In genomic region chr14:21352587-21352986, GRCh38 we compare ENCODE assay signal across 11 cellular contexts. TPM values are rescaled to one million over a fixed set of nuclear protein-coding genes. Genes with fewer than 3 reads are reported as not detected.
DNase-seq lines count a peak whose midpoint lies in the region; ATAC-seq and TF ChIP-seq lines count a peak whose summit lies in the region.
"Had no signal": no experiment of that assay in that cellular context is flagged by ENCODE, and none has a peak within 500 bp of the region (broad histone marks: within the 10 kb centered on the region; RNA-seq: fewer than 3 reads in every experiment).

No MANE protein-coding gene starts in this region.

- H3K9me3 ChIP-seq in OCI-LY3 (ENCODE audit: insufficient read depth, low read length) (no peaks in the 10 kb centered on the region), left lung (no peaks in the 10 kb centered on the region), ascending aorta (no peaks in the 10 kb centered on the region)
- H3K9me3 ChIP-seq: body of pancreas had no signal

- H2AFZ ChIP-seq in OCI-LY3 (ENCODE audit: low read depth, low read length), result no peak overlapping the region

- H3K9ac ChIP-seq in OCI-LY3 (ENCODE audit: low read length), result no peak overlapping the region

- H3K27ac ChIP-seq in OCI-LY3 (ENCODE audit: low read length) (peak overlapping the region; percentile 29; the same call in 1 of the 2 replicates), left lung (peak overlapping the region in 1 of 2 donors; percentile 45), ascending aorta (no peak overlapping the region)
- H3K27ac ChIP-seq: body of pancreas had no signal

- H3K36me3 ChIP-seq in OCI-LY3 (replicated peaks; ENCODE audit: low read depth, low read length), result peaks cover 56% of the 10 kb centered on the region
- H3K36me3 ChIP-seq in left lung, result peaks cover 0 to 70% of the 10 kb centered on the region in 2 donors
- H3K36me3 ChIP-seq in ascending aorta, result peaks cover 55 to 62% of the 10 kb centered on the region in 2 donors

- H3K4me3 ChIP-seq in OCI-LY3 (ENCODE audit: low read length) (no peak overlapping the region), left lung (no peak overlapping the region), ascending aorta (no peak overlapping the region)
- H3K4me3 ChIP-seq: body of pancreas had no signal

- H3K4me1 ChIP-seq in OCI-LY3 (ENCODE audit: low read length) (peaks cover 11% of the 10 kb centered on the region), left lung (peaks cover 0 to 9% of the 10 kb centered on the region in 2 donors), ascending aorta (no peaks in the 10 kb centered on the region)
- H3K4me1 ChIP-seq: body of pancreas had no signal

- H3K79me2 ChIP-seq in OCI-LY3 (ENCODE audit: low read length), result no peaks in the 10 kb centered on the region

- H3K4me2 ChIP-seq in OCI-LY3 (ENCODE audit: low read length), result no peak overlapping the region

- no peaks in the 10 kb centered on the region for H3K27me3 ChIP-seq in OCI-LY3 (ENCODE audit: low read depth, low read length)
- H3K27me3 ChIP-seq in left lung, result no peaks in the 10 kb centered on the region
- H3K27me3 ChIP-seq in ascending aorta, result no peaks in the 10 kb centered on the region
- H3K27me3 ChIP-seq: body of pancreas had no signal

- intact Hi-C loops in left lung (cut with DNase I) (no loop called here), posterior cingulate gyrus (cut with DNase I) (no loop called here), ascending aorta (cut with DNase I) (no loop called here)

- peak; percentile 44 for ATAC-seq in GM18502 (IDR thresholded peaks at IDR 0.05; ENCODE audit: poor library complexity, unreplicated experiment)
- peak; percentile 61 for ATAC-seq in GM21786 (IDR thresholded peaks at IDR 0.05; ENCODE audit: unreplicated experiment)
- peak; percentile 78 for ATAC-seq in left lung
- ATAC-seq: body of pancreas had no signal

- DNase-seq in left lung (peak in 1 of 2 donors; percentile 56), posterior cingulate gyrus (no peak), NCI-H82 (lab: John Stamatoyannopoulos, UW) (no peak), amygdala (lab: John Stamatoyannopoulos, UW) (no peak), ascending aorta (ENCODE audit: low spot score in 2 of 2) (no peak)
- DNase-seq: DND-41, NCI-H1694 had no signal

- no peak for TF ChIP-seq CTCF in OCI-LY3 (IDR thresholded peaks at IDR 0.05; ENCODE audit: low read depth, low read length)
- TF ChIP-seq CTCF in left lung (IDR thresholded peaks at IDR 0.05), result no peak
- no peak for TF ChIP-seq CTCF in ascending aorta (IDR thresholded peaks at IDR 0.05)

- no peaks in the 10 kb centered on the region for H4K20me1 ChIP-seq in OCI-LY3 (ENCODE audit: insufficient read depth, low read length)

RNA-seq across cellular contexts. Expression of gene SUPT16H, which starts 31.2 kb away (rescaled TPM):
- total RNA-seq in left lung (10 to 100 TPM; 46.7 to 61.1 TPM), ascending aorta (13.5 TPM)
